21 cellular contexts compared by ENCODE assay signal in genomic region chr4:138577145-138577544, GRCh38.
DNase-seq lines count a peak whose midpoint lies in the region; ATAC-seq, FAIRE-seq and TF ChIP-seq lines count a peak whose summit lies in the region.
"Had no signal": no experiment of that assay in that cellular context is flagged by ENCODE, and none has a peak within 500 bp of the region (broad histone marks: within the 10 kb centered on the region; RNA-seq: fewer than 3 reads in every experiment).

No MANE protein-coding gene starts in this region.

- no peak for FAIRE-seq in HepG2 (lab: Jason Lieb, UNC)
- no peak for FAIRE-seq in K562 (lab: Jason Lieb, UNC)
- FAIRE-seq: A204.1, GM12878, GM12892, GM18507 had no signal

- ATAC-seq in HepG2 = no peak
- ATAC-seq in right lobe of liver = no peak
- no peak for ATAC-seq in K562

- H4K20me1 ChIP-seq in HepG2 (ENCODE audit: insufficient read depth, low read length) (no peaks in the 10 kb centered on the region), K562 (replicated peaks; ENCODE audit: control insufficient read depth, insufficient read depth, low read length) (no peaks in the 10 kb centered on the region)
- H4K20me1 ChIP-seq: BLaER1 had no signal

- H3K4me1 ChIP-seq in HepG2 (ENCODE audit: insufficient read depth, low read length) (no peaks in the 10 kb centered on the region), right lobe of liver (no peaks in the 10 kb centered on the region), K562 (replicated peaks in 1 of 2; ENCODE audit: control insufficient read depth in 2 of 2, insufficient read depth in 2 of 2, low read length in 2 of 2) (no peaks in the 10 kb centered on the region), tibial nerve (peaks cover 0 to 4% (median 0%) of the 10 kb centered on the region in 4 donors)
- H3K4me1 ChIP-seq: BE2C, BLaER1 had no signal

- no peaks in the 10 kb centered on the region for H3K9me1 ChIP-seq in K562 (ENCODE audit: control insufficient read depth, insufficient read depth, low read length)

- no peak for DNase-seq in HepG2 (ENCODE audit: low spot score)
- no peak for DNase-seq in right lobe of liver
- no peak for DNase-seq in K562 (ENCODE audit: extremely low read depth in 1 of 4, low spot score in 3 of 4)
- DNase-seq in tibial nerve (ENCODE audit: low spot score in 2 of 2) = no peak
- DNase-seq in HPDE6-E6E7 (ENCODE audit: extremely low spot score) = no peak
- DNase-seq: 8988T; C1 segment of cervical spinal cord; CD4-positive, alpha-beta memory T cell; CD4-positive, CD25-positive, alpha-beta regulatory T cell; CD8-positive, alpha-beta memory T cell; DMS 273 treated with DMSO at 0.1 percent for 48 hours; DMS153; DMS79; DND-41; GDM1 had no signal

- H3K36me3 ChIP-seq in HepG2 (replicated peaks in 1 of 2; ENCODE audit: control insufficient read depth in 1 of 2, insufficient read depth in 2 of 2, low read length in 2 of 2) (no peaks in the 10 kb centered on the region), right lobe of liver (no peaks in the 10 kb centered on the region), K562 (ENCODE audit: control insufficient read depth, insufficient read depth, low read length) (no peaks in the 10 kb centered on the region), tibial nerve (no peaks in the 10 kb centered on the region)
- H3K36me3 ChIP-seq: BE2C had no signal

- H2AFZ ChIP-seq in HepG2 (ENCODE audit: low read length) = no peak overlapping the region
- no peak overlapping the region for H2AFZ ChIP-seq in K562 (ENCODE audit: low read depth, low read length)

- no peaks in the 10 kb centered on the region for H3K27me3 ChIP-seq in HepG2 (ENCODE audit: control insufficient read depth in 1 of 2, insufficient read depth in 2 of 2, low read length in 2 of 2)
- H3K27me3 ChIP-seq in right lobe of liver = no peaks in the 10 kb centered on the region
- H3K27me3 ChIP-seq in K562 (ENCODE audit: control insufficient read depth in 2 of 2, insufficient read depth in 2 of 2, low read length in 2 of 2) = no peaks in the 10 kb centered on the region
- no peaks in the 10 kb centered on the region for H3K27me3 ChIP-seq in tibial nerve
- H3K27me3 ChIP-seq: BE2C, BLaER1 had no signal

- POLR2A ChIA-PET in HepG2 (lab: Yijun Ruan, JAX) = no interaction called here
- POLR2A ChIA-PET in K562 (lab: Yijun Ruan, JAX) = no interaction called here

- BruUV-seq in HepG2 (replicated peaks; lab: Mats Ljungman, UMichigan) (no TSS peak), K562 (replicated peaks; lab: Mats Ljungman, UMichigan) (no TSS peak)

- H3K4me3 ChIP-seq in HepG2 (replicated peaks in 1 of 3; ENCODE audit: insufficient read depth in 1 of 3, low read depth in 2 of 3, low read length in 3 of 3) = no peak overlapping the region
- no peak overlapping the region for H3K4me3 ChIP-seq in right lobe of liver
- H3K4me3 ChIP-seq in K562 = no peak overlapping the region
- no peak overlapping the region for H3K4me3 ChIP-seq in tibial nerve
- H3K4me3 ChIP-seq: BLaER1, GM12878 had no signal

- TF ChIP-seq POLR2A in HepG2 (IDR thresholded peaks at IDR 0.05; ENCODE audit: insufficient read depth in 1 of 2, low read depth in 2 of 2, low read length in 2 of 2) = no peak
- no peak for TF ChIP-seq POLR2A in right lobe of liver (IDR thresholded peaks at IDR 0.05)
- TF ChIP-seq POLR2A in K562 (conservative IDR thresholded peaks at IDR 0.05) = no peak
- TF ChIP-seq POLR2A in tibial nerve (IDR thresholded peaks at IDR 0.05) = no peak

- in situ Hi-C loops in HepG2 (cut with HindIII; ENCODE audit: extremely low pct_ligation_motif_present, low pct_unique_long_range_greater_than_20kb) (loop anchor here (10.0 kb wide), 2 partner anchors 98 to 298 kb away; no protein-coding TSS in a partner anchor), K562 (cut with MboI) (no loop called here)

- H3K9ac ChIP-seq in HepG2 (ENCODE audit: insufficient read depth, low read depth, low read length) = no peak overlapping the region
- H3K9ac ChIP-seq in K562 (ENCODE audit: insufficient read depth in 1 of 2, low read depth in 2 of 2, low read length in 2 of 2) = no peak overlapping the region
- H3K9ac ChIP-seq: BLaER1 had no signal

- TF ChIP-seq CTCF in HepG2 (CRISPR knock-in tag; IDR thresholded peaks at IDR 0.05) (no peak), right lobe of liver (IDR thresholded peaks at IDR 0.05) (no peak), K562 (IDR thresholded peaks at IDR 0.05 in 2 of 3, conservative IDR thresholded peaks at IDR 0.05 in 1 of 3; ENCODE audit: insufficient read depth in 2 of 3, low read depth in 1 of 3, low read length in 3 of 3) (no peak), tibial nerve (IDR thresholded peaks at IDR 0.05) (no peak)

- no peak overlapping the region for H3K27ac ChIP-seq in HepG2 (ENCODE audit: extremely low read length, insufficient read depth, low read length)
- H3K27ac ChIP-seq in right lobe of liver = no peak overlapping the region
- H3K27ac ChIP-seq in K562 (ENCODE audit: extremely low read depth, low read depth, low read length) = no peak overlapping the region
- H3K27ac ChIP-seq in tibial nerve = no peak overlapping the region
- H3K27ac ChIP-seq: BLaER1 had no signal

- CTCF ChIA-PET in HepG2 (lab: Yijun Ruan, JAX; ENCODE audit: low intra/inter-chr PET ratio, low total read pairs) (interaction anchor here (0.8 to 2.5 kb wide), 7 partner anchors 103 to 844 kb away, joined by 3 to 9 read pairs (median 4); no protein-coding TSS in a partner anchor), K562 (lab: Yijun Ruan, JAX; ENCODE audit: low intra/inter-chr PET ratio) (no interaction called here)

- intact Hi-C loops in HepG2 (cut with micrococcal nuclease; ENCODE audit: unreplicated experiment) (loop anchor here (1.0 to 10.0 kb wide), 5 partner anchors 104 to 486 kb away; no protein-coding TSS in a partner anchor), right lobe of liver (cut with DNase I) (no loop called here), K562 (cut with micrococcal nuclease) (no loop called here)

- no peaks in the 10 kb centered on the region for H3K9me3 ChIP-seq in HepG2 (ENCODE audit: low read length)
- no peaks in the 10 kb centered on the region for H3K9me3 ChIP-seq in right lobe of liver
- H3K9me3 ChIP-seq in K562 (replicated peaks; ENCODE audit: control insufficient read depth, insufficient read depth, low read depth, low read length) = no peaks in the 10 kb centered on the region
- peaks cover 0 to 57% (median 8%) of the 10 kb centered on the region in 4 donors for H3K9me3 ChIP-seq in tibial nerve
- H3K9me3 ChIP-seq: BE2C had no signal

- H3K4me2 ChIP-seq in HepG2 (ENCODE audit: low read depth, low read length) (no peak overlapping the region), K562 (ENCODE audit: insufficient read depth, low read length) (no peak overlapping the region)
- H3K4me2 ChIP-seq: BLaER1 had no signal

- no peak for TF ChIP-seq EP300 in HepG2 (IDR thresholded peaks at IDR 0.05; ENCODE audit: low read depth in 2 of 2, low read length in 2 of 2)
- TF ChIP-seq EP300 in HepG2 (CRISPR knock-in tag; IDR thresholded peaks at IDR 0.05; ENCODE audit: borderline replicate concordance) = no peak
- TF ChIP-seq EP300 in K562 (IDR thresholded peaks at IDR 0.05; ENCODE audit: low read length) = no peak
- no peak for TF ChIP-seq EP300 in tibial nerve (IDR thresholded peaks at IDR 0.05)

- TF ChIP-seq RAD21 in HepG2 (CRISPR knock-in tag; IDR thresholded peaks at IDR 0.05) = no peak
- TF ChIP-seq RAD21 in K562 (CRISPR knock-in tag; conservative IDR thresholded peaks at IDR 0.05 in 1 of 2, IDR thresholded peaks at IDR 0.05 in 1 of 2) = no peak

- no peaks in the 10 kb centered on the region for H3K79me2 ChIP-seq in HepG2 (ENCODE audit: insufficient read depth, low read length)
- H3K79me2 ChIP-seq in K562 (ENCODE audit: control insufficient read depth, insufficient read depth, low read length) = no peaks in the 10 kb centered on the region

TF ChIP-seq in HepG2, 621 proteins besides CTCF, POLR2A, EP300 and RAD21:
- TF ChIP-seq ZNF160 (CRISPR knock-in tag; IDR thresholded peaks at IDR 0.05) (peak; percentile 74; the same call in 1 of the 2 replicates), ZNF251 (CRISPR knock-in tag; IDR thresholded peaks at IDR 0.05) (no peak)

TF ChIP-seq in K562, 482 proteins besides CTCF, POLR2A, EP300 and RAD21:
- TF ChIP-seq TRIM28 (IDR thresholded peaks at IDR 0.05) (peak; percentile 61; the same call in 1 of the 2 replicates), ZNF280B (CRISPR knock-in tag; IDR thresholded peaks at IDR 0.05) (peak; percentile 66; the same call in 1 of the 2 replicates), BRF1 (IDR thresholded peaks at IDR 0.05; ENCODE audit: borderline replicate concordance, extremely low read depth, insufficient read length) (no peak), ZNF24 (IDR thresholded peaks at IDR 0.05) (no peak)

Comparison
In these comparisons a context has a peak if more than half of its experiments do, and no peak if none do; other contexts are left out.
1. Of the 241 proteins assayed by ChIP-seq in both HepG2 and K562: peak only in HepG2: none; only in K562: ZNF280B; in both: none; in neither: 240.